In genomic region chr1:99682291-99682751, GRCh38 we compare ENCODE assay signal across 1 cellular context.
TF ChIP-seq lines count a peak whose summit lies in the region.

No MANE protein-coding gene starts in this region.

TF ChIP-seq in HEK293, 187 proteins besides CTCF, POLR2A, EP300 and RAD21 (continued from another document and continues in another):
- TF ChIP-seq SCRT1 (tag by site-specific recombination; IDR thresholded peaks at IDR 0.05; ENCODE audit: borderline replicate concordance) (no peak), ZBTB6 (tag by site-specific recombination; IDR thresholded peaks at IDR 0.05) (no peak), MYNN (tag by site-specific recombination; IDR thresholded peaks at IDR 0.05; ENCODE audit: borderline replicate concordance) (no peak), ZNF664 (tag by site-specific recombination; IDR thresholded peaks at IDR 0.05) (no peak), PBX3 (CRISPR knock-in tag; IDR thresholded peaks at IDR 0.05) (no peak), ZNF670 (tag by site-specific recombination; IDR thresholded peaks at IDR 0.05; ENCODE audit: low read depth) (no peak), ZBTB48 (tag by site-specific recombination; IDR thresholded peaks at IDR 0.05) (no peak), ZNF600 (tag by site-specific recombination; IDR thresholded peaks at IDR 0.05) (0 out of 2 replicates have a peak, but pooled peaks have one; percentile 29), ZNF404 (tag by site-specific recombination; IDR thresholded peaks at IDR 0.05) (no peak), ZNF248 (tag by site-specific recombination; IDR thresholded peaks at IDR 0.05) (no peak), ZNF366 (tag by site-specific recombination; conservative IDR thresholded peaks at IDR 0.05) (peak; percentile 48; the same call in 1 of the 2 replicates), ZNF701 (tag by site-specific recombination; IDR thresholded peaks at IDR 0.05) (no peak), GLIS1 (tag by site-specific recombination; IDR thresholded peaks at IDR 0.05) (no peak), ZNF660 (tag by site-specific recombination; IDR thresholded peaks at IDR 0.05) (no peak), FEZF1 (tag by site-specific recombination; IDR thresholded peaks at IDR 0.05) (no peak), INSM2 (tag by site-specific recombination; IDR thresholded peaks at IDR 0.05) (peak; percentile 88), ZNF292 (tag by site-specific recombination; IDR thresholded peaks at IDR 0.05; ENCODE audit: borderline replicate concordance, low read depth) (no peak), ZNF266 (tag by site-specific recombination; IDR thresholded peaks at IDR 0.05; ENCODE audit: low read depth) (no peak), ZNF155 (tag by site-specific recombination; IDR thresholded peaks at IDR 0.05) (no peak), ZNF174 (tag by site-specific recombination; IDR thresholded peaks at IDR 0.05) (no peak), ZNF302 (tag by site-specific recombination; IDR thresholded peaks at IDR 0.05; ENCODE audit: low read depth) (no peak), ZNF341 (tag by site-specific recombination; IDR thresholded peaks at IDR 0.05; ENCODE audit: low read depth) (no peak), RBAK (tag by site-specific recombination; IDR thresholded peaks at IDR 0.05) (no peak), ZNF433 (tag by site-specific recombination; IDR thresholded peaks at IDR 0.05; ENCODE audit: low read depth) (no peak), PRDM10 (tag by site-specific recombination; IDR thresholded peaks at IDR 0.05) (peak; percentile 15; the same call in 1 of the 2 replicates), REST (tag by site-specific recombination; IDR thresholded peaks at IDR 0.05) (no peak), ZNF623 (tag by site-specific recombination; IDR thresholded peaks at IDR 0.05) (no peak), ZBTB17 (tag by site-specific recombination; IDR thresholded peaks at IDR 0.05) (peak; percentile 47; the same call in 1 of the 2 replicates), ZNF221 (tag by site-specific recombination; IDR thresholded peaks at IDR 0.05; ENCODE audit: borderline replicate concordance) (no peak), ZNF18 (tag by site-specific recombination; IDR thresholded peaks at IDR 0.05) (no peak), ZNF776 (tag by site-specific recombination; IDR thresholded peaks at IDR 0.05; ENCODE audit: borderline replicate concordance) (no peak), ZNF529 (tag by site-specific recombination; IDR thresholded peaks at IDR 0.05; ENCODE audit: insufficient replicate concordance) (no peak), ZNF311 (tag by site-specific recombination; IDR thresholded peaks at IDR 0.05; ENCODE audit: borderline replicate concordance) (no peak), ZNF140 (tag by site-specific recombination; IDR thresholded peaks at IDR 0.05) (no peak), KLF8 (tag by site-specific recombination; IDR thresholded peaks at IDR 0.05) (no peak), ZNF148 (tag by site-specific recombination; IDR thresholded peaks at IDR 0.05; ENCODE audit: borderline replicate concordance) (no peak), SP2 (tag by site-specific recombination; IDR thresholded peaks at IDR 0.05) (0 out of 2 replicates have a peak, but pooled peaks have one; percentile 16), ZNF184 (tag by site-specific recombination; IDR thresholded peaks at IDR 0.05) (no peak), ZNF211 (tag by site-specific recombination; IDR thresholded peaks at IDR 0.05; ENCODE audit: low read depth) (no peak), ZBTB7A (tag by site-specific recombination; IDR thresholded peaks at IDR 0.05; ENCODE audit: low read depth) (no peak), ZNF677 (tag by site-specific recombination; IDR thresholded peaks at IDR 0.05) (no peak), ZNF549 (tag by site-specific recombination; IDR thresholded peaks at IDR 0.05) (no peak), HOXA7 (CRISPR knock-in tag; IDR thresholded peaks at IDR 0.05; ENCODE audit: borderline replicate concordance) (no peak), GLI4 (tag by site-specific recombination; IDR thresholded peaks at IDR 0.05) (no peak), SP3 (tag by site-specific recombination; IDR thresholded peaks at IDR 0.05) (peak; percentile 53; the same call in 1 of the 2 replicates), ZNF324 (tag by site-specific recombination; IDR thresholded peaks at IDR 0.05) (no peak), MZF1 (tag by site-specific recombination; IDR thresholded peaks at IDR 0.05; ENCODE audit: borderline replicate concordance) (no peak), ZIC2 (tag by site-specific recombination; IDR thresholded peaks at IDR 0.05) (no peak), KLF9 (tag by site-specific recombination; IDR thresholded peaks at IDR 0.05; ENCODE audit: low read depth) (no peak), TRIM28 (IDR thresholded peaks at IDR 0.05; ENCODE audit: borderline replicate concordance, low read length) (no peak), PRDM6 (tag by site-specific recombination; IDR thresholded peaks at IDR 0.05) (no peak)
